In genomic region chr6:125979101-125979500, GRCh38 we compare ENCODE assay signal across 37 cellular contexts.
"Had no signal": no experiment of that assay in that cellular context is flagged by ENCODE, and none has a peak within 500 bp of the region (broad histone marks: within the 10 kb centered on the region; RNA-seq: fewer than 3 reads in every experiment).

No MANE protein-coding gene starts in this region.

- H3K36me3 Mint-ChIP-seq: activated CD8-positive, alpha-beta memory T cell treated with anti-CD3 and anti-CD28 coated beads, Interleukin-2, amount 10 ng/mL, durations not matched to agents 7 days and 5 days had no signal

- H3K27ac ChIP-seq: ascending aorta, cardiac muscle cell, VCaP had no signal

- H3K27me3 ChIP-seq: ascending aorta, cardiac muscle cell had no signal

- H3K27ac Mint-ChIP-seq: activated B cell treated with CpG ODN at 0.5 μM for 24 hours; activated CD4-positive, alpha-beta memory T cell treated with anti-CD3 and anti-CD28 coated beads, Interleukin-2, amount 10 ng/mL, durations not matched to agents 7 days and 5 days; activated CD4-positive, alpha-beta T cell treated with anti-CD3 and anti-CD28 coated beads, Interleukin-2, amount 10 ng/mL, durations not matched to agents 7 days and 5 days; activated CD8-positive, alpha-beta memory T cell treated with anti-CD3 and anti-CD28 coated beads, Interleukin-2, amount 10 ng/mL, durations not matched to agents 7 days and 5 days; activated CD8-positive, alpha-beta T cell treated with anti-CD3 and anti-CD28 coated beads, Interleukin-2, amount 10 ng/mL, durations not matched to agents 7 days and 5 days; activated naive CD4-positive, alpha-beta T cell treated with anti-CD3 and anti-CD28 coated beads, Interleukin-2, amount 10 ng/mL, durations not matched to agents 7 days and 5 days; activated naive CD4-positive, alpha-beta T cell treated with anti-CD3 and anti-CD28 coated beads, Interleukin-2, amount 50 U/mL, for 24 hours; activated naive CD8-positive, alpha-beta T cell; activated naive CD8-positive, alpha-beta T cell treated with anti-CD3 and anti-CD28 coated beads, Interleukin-2, amount 10 ng/mL, durations not matched to agents 7 days and 5 days; activated naive CD8-positive, alpha-beta T cell treated with anti-CD3 and anti-CD28 coated beads, Interleukin-2, amount 50 U/mL, for 24 hours; activated T-cell treated with anti-CD3 and anti-CD28 coated beads, Interleukin-2, amount 50 U/mL, for 24 hours; activated T-helper 2 cell treated with anti-CD3 and anti-CD28 coated beads, Interferon-gamma antibody, Interleukin-2, Interleukin-4, amounts not matched to agents 10 μg/mL and 5 μg/mL and 100 μg/mL, durations not matched to agents 14 hours and 24 hours and 36 hours; brain; T-helper 1 cell treated with Interleukin-12 subunit alpha and Interleukin-12 subunit beta and Interleukin-4 antibody, amounts not matched to agents 30 μg/mL and 1 μg/mL, for 36 hours; T-helper 2 cell treated with Interferon-gamma antibody and Interleukin-4, amounts not matched to agents 5 μg/mL and 100 μg/mL, for 36 hours had no signal

- H3K27me3 Mint-ChIP-seq: activated B cell treated with CpG ODN at 0.5 μM for 24 hours; activated CD4-positive, alpha-beta memory T cell treated with anti-CD3 and anti-CD28 coated beads, Interleukin-2, amount 10 ng/mL, durations not matched to agents 7 days and 5 days; activated CD4-positive, alpha-beta T cell treated with anti-CD3 and anti-CD28 coated beads, Interleukin-2, amount 10 ng/mL, durations not matched to agents 7 days and 5 days; activated CD8-positive, alpha-beta memory T cell treated with anti-CD3 and anti-CD28 coated beads, Interleukin-2, amount 10 ng/mL, durations not matched to agents 7 days and 5 days; activated naive CD4-positive, alpha-beta T cell treated with anti-CD3 and anti-CD28 coated beads, Interleukin-2, amount 10 ng/mL, durations not matched to agents 7 days and 5 days; activated naive CD4-positive, alpha-beta T cell treated with anti-CD3 and anti-CD28 coated beads, Interleukin-2, amount 50 U/mL, for 24 hours; activated naive CD8-positive, alpha-beta T cell; activated naive CD8-positive, alpha-beta T cell treated with anti-CD3 and anti-CD28 coated beads, Interleukin-2, amount 10 ng/mL, durations not matched to agents 7 days and 5 days; activated naive CD8-positive, alpha-beta T cell treated with anti-CD3 and anti-CD28 coated beads, Interleukin-2, amount 50 U/mL, for 24 hours; activated T-cell treated with anti-CD3 and anti-CD28 coated beads, Interleukin-2, amount 50 U/mL, for 24 hours; brain; central memory CD8-positive, alpha-beta T cell had no signal

- FAIRE-seq: bronchial epithelial cell, TTC549 had no signal

- H3K4me3 ChIP-seq: ascending aorta, cardiac muscle cell had no signal

- DNase-seq: activated B cell treated with CpG ODN at 0.5 μM for 24 hours; activated CD4-positive, alpha-beta memory T cell treated with anti-CD3 and anti-CD28 coated beads, Interleukin-2, amount 10 ng/mL, durations not matched to agents 7 days and 5 days; activated CD4-positive, alpha-beta T cell treated with anti-CD3 and anti-CD28 coated beads for 48 hours; activated CD4-positive, alpha-beta T cell treated with anti-CD3 and anti-CD28 coated beads, Interleukin-2, amount 10 ng/mL, durations not matched to agents 7 days and 5 days; activated CD4-positive, alpha-beta T cell treated with anti-CD3 and anti-CD28 coated beads, Interleukin-2, amount 50 U/mL, for 48 hours; activated CD4-positive, CD25-positive, alpha-beta regulatory T cell treated with anti-CD3 and anti-CD28 coated beads, Interleukin-2, amount 50 U/mL, for 72 hours; activated CD8-positive, alpha-beta memory T cell treated with anti-CD3 and anti-CD28 coated beads for 24 hours; activated CD8-positive, alpha-beta memory T cell treated with anti-CD3 and anti-CD28 coated beads, Interleukin-2, amount 10 ng/mL, durations not matched to agents 7 days and 5 days; activated CD8-positive, alpha-beta memory T cell treated with anti-CD3 and anti-CD28 coated beads, Interleukin-2, amount 50 U/mL, for 48 hours; activated CD8-positive, alpha-beta T cell treated with anti-CD3 and anti-CD28 coated beads, Interleukin-2, amount 10 ng/mL, durations not matched to agents 7 days and 5 days; activated effector memory CD4-positive, alpha-beta T cell treated with Interleukin-2 at 50 U/mL for 16 hours; activated gamma-delta T cell; activated naive CD4-positive, alpha-beta T cell treated with anti-CD3 and anti-CD28 coated beads, Interleukin-2, amount 10 ng/mL, durations not matched to agents 7 days and 5 days; activated naive CD4-positive, alpha-beta T cell treated with Interleukin-2 at 50 U/mL for 16 hours; activated naive CD8-positive, alpha-beta T cell treated with anti-CD3 and anti-CD28 coated beads, Interleukin-2, amount 10 ng/mL, durations not matched to agents 7 days and 5 days; activated naive CD8-positive, alpha-beta T cell treated with anti-CD3 and anti-CD28 coated beads, Interleukin-2, amount 50 U/mL, for 24 hours; activated T-cell treated with anti-CD3 and anti-CD28 coated beads, Interleukin-2, amount 50 U/mL, for 24 hours; activated T-cell treated with anti-CD3 and anti-CD28 coated beads, Interleukin-2, amount 50 U/mL, for 48 hours; amygdala; anterior cingulate cortex; caudate nucleus; cerebellar nuclear complex; T-helper 1 cell; T-helper 2 cell; T-helper 9 cell had no signal

- H3K4me3 Mint-ChIP-seq: activated B cell treated with CpG ODN at 0.5 μM for 24 hours; activated CD4-positive, alpha-beta memory T cell treated with anti-CD3 and anti-CD28 coated beads, Interleukin-2, amount 10 ng/mL, durations not matched to agents 7 days and 5 days; activated CD4-positive, alpha-beta T cell treated with anti-CD3 and anti-CD28 coated beads, Interleukin-2, amount 10 ng/mL, durations not matched to agents 7 days and 5 days; activated CD8-positive, alpha-beta memory T cell treated with anti-CD3 and anti-CD28 coated beads, Interleukin-2, amount 10 ng/mL, durations not matched to agents 7 days and 5 days; activated CD8-positive, alpha-beta T cell treated with anti-CD3 and anti-CD28 coated beads, Interleukin-2, amount 10 ng/mL, durations not matched to agents 7 days and 5 days; activated naive CD4-positive, alpha-beta T cell treated with anti-CD3 and anti-CD28 coated beads, Interleukin-2, amount 10 ng/mL, durations not matched to agents 7 days and 5 days; activated naive CD4-positive, alpha-beta T cell treated with anti-CD3 and anti-CD28 coated beads, Interleukin-2, amount 50 U/mL, for 24 hours; activated naive CD8-positive, alpha-beta T cell; activated naive CD8-positive, alpha-beta T cell treated with anti-CD3 and anti-CD28 coated beads, Interleukin-2, amount 10 ng/mL, durations not matched to agents 7 days and 5 days; activated naive CD8-positive, alpha-beta T cell treated with anti-CD3 and anti-CD28 coated beads, Interleukin-2, amount 50 U/mL, for 24 hours; activated T-cell treated with anti-CD3 and anti-CD28 coated beads, Interleukin-2, amount 50 U/mL, for 24 hours; brain; central memory CD8-positive, alpha-beta T cell; T-helper 1 cell treated with Interleukin-12 subunit alpha and Interleukin-12 subunit beta and Interleukin-4 antibody, amounts not matched to agents 30 μg/mL and 1 μg/mL, for 36 hours; T-helper 2 cell treated with Interferon-gamma antibody and Interleukin-4, amounts not matched to agents 5 μg/mL and 100 μg/mL, for 36 hours had no signal

- H3K9me3 ChIP-seq: ascending aorta had no signal

- ATAC-seq: activated CD8-positive, alpha-beta memory T cell treated with anti-CD3 and anti-CD28 coated beads, Interleukin-2, amount 10 ng/mL, durations not matched to agents 7 days and 5 days; activated CD8-positive, alpha-beta T cell treated with anti-CD3 and anti-CD28 coated beads, Interleukin-2, amount 10 ng/mL, durations not matched to agents 7 days and 5 days; activated naive CD8-positive, alpha-beta T cell treated with anti-CD3 and anti-CD28 coated beads, Interleukin-2, amount 50 U/mL, for 24 hours had no signal

- H3K4me1 ChIP-seq: ascending aorta had no signal

- H3K9me3 Mint-ChIP-seq: activated B cell treated with CpG ODN at 0.5 μM for 24 hours; activated CD4-positive, alpha-beta memory T cell treated with anti-CD3 and anti-CD28 coated beads, Interleukin-2, amount 10 ng/mL, durations not matched to agents 7 days and 5 days; activated CD4-positive, alpha-beta T cell treated with anti-CD3 and anti-CD28 coated beads, Interleukin-2, amount 10 ng/mL, durations not matched to agents 7 days and 5 days; activated naive CD4-positive, alpha-beta T cell treated with anti-CD3 and anti-CD28 coated beads, Interleukin-2, amount 10 ng/mL, durations not matched to agents 7 days and 5 days; activated naive CD4-positive, alpha-beta T cell treated with anti-CD3 and anti-CD28 coated beads, Interleukin-2, amount 50 U/mL, for 24 hours; activated naive CD8-positive, alpha-beta T cell treated with anti-CD3 and anti-CD28 coated beads, Interleukin-2, amount 10 ng/mL, durations not matched to agents 7 days and 5 days; activated naive CD8-positive, alpha-beta T cell treated with anti-CD3 and anti-CD28 coated beads, Interleukin-2, amount 50 U/mL, for 24 hours; activated T-cell treated with anti-CD3 and anti-CD28 coated beads, Interleukin-2, amount 50 U/mL, for 24 hours; activated T-helper 2 cell treated with anti-CD3 and anti-CD28 coated beads, Interferon-gamma antibody, Interleukin-2, Interleukin-4, amounts not matched to agents 10 μg/mL and 5 μg/mL and 100 μg/mL, durations not matched to agents 14 hours and 24 hours and 36 hours; brain; central memory CD8-positive, alpha-beta T cell; T-helper 1 cell treated with Interleukin-12 subunit alpha and Interleukin-12 subunit beta and Interleukin-4 antibody, amounts not matched to agents 30 μg/mL and 1 μg/mL, for 36 hours; T-helper 2 cell treated with Interferon-gamma antibody and Interleukin-4, amounts not matched to agents 5 μg/mL and 100 μg/mL, for 36 hours had no signal
